2 cellular contexts compared by ENCODE assay signal in the genomic region with DNA sequence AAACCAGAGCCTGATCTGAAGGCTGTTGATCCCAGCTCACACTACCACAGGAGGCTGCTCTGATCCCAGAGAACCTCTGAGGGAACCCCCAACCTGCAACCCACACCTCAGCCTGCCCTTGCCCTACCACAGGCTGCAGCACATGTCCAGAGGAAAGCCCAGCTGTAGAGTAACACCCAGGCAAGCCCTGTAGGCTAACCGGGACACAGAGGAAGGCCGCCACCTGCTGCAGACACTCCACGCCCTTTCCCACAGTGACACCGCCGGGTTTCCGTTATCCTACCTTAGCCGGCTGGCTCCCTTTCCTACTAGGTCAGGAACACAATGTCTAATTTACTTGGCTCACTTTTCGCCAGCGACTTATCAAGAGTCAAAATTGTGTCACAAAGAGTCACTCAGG.
TF ChIP-seq lines count a peak whose summit lies in the region.

No MANE protein-coding gene starts in this region.

TF ChIP-seq in GM23338, 12 proteins besides CTCF, POLR2A, EP300 and RAD21:
- no peak for TF ChIP-seq EZH2phosphoT487 (IDR thresholded peaks at IDR 0.05; ENCODE audit: unreplicated experiment)
- no peak for TF ChIP-seq ZNF331 (CRISPR knock-in tag; IDR thresholded peaks at IDR 0.05; ENCODE audit: low read depth)
- TF ChIP-seq JUNB (IDR thresholded peaks at IDR 0.05; ENCODE audit: unreplicated experiment), result no peak
- TF ChIP-seq REST (IDR thresholded peaks at IDR 0.05; ENCODE audit: unreplicated experiment), result no peak
- no peak for TF ChIP-seq CREB1 (CRISPR knock-in tag; IDR thresholded peaks at IDR 0.05; ENCODE audit: low read depth)
- no peak for TF ChIP-seq POLR2AphosphoS5 (IDR thresholded peaks at IDR 0.05; ENCODE audit: low read depth)
- no peak for TF ChIP-seq ZNF114 (CRISPR knock-in tag; IDR thresholded peaks at IDR 0.05)
- no peak for TF ChIP-seq ZNF462 (CRISPR knock-in tag; IDR thresholded peaks at IDR 0.05)
- no peak for TF ChIP-seq NANOG (IDR thresholded peaks at IDR 0.05; ENCODE audit: borderline replicate concordance)
- TF ChIP-seq EZH2 (IDR thresholded peaks at IDR 0.05; ENCODE audit: low read depth, unreplicated experiment), result no peak
- TF ChIP-seq STAT1 (IDR thresholded peaks at IDR 0.05; ENCODE audit: unreplicated experiment), result no peak

TF ChIP-seq in H1, 55 proteins besides CTCF, POLR2A, EP300 and RAD21:
- TF ChIP-seq E2F6 (IDR thresholded peaks at IDR 0.05) (no peak), ZNF274 (IDR thresholded peaks at IDR 0.05; ENCODE audit: borderline replicate concordance, extremely low read depth, low read length) (no peak), CEBPB (IDR thresholded peaks at IDR 0.05; ENCODE audit: low read depth, low read length) (no peak), TBP (IDR thresholded peaks at IDR 0.05; ENCODE audit: low read depth, low read length) (no peak), TCF12 (IDR thresholded peaks at IDR 0.05; ENCODE audit: low read depth, low read length) (no peak), ASH2L (IDR thresholded peaks at IDR 0.05; ENCODE audit: low read length) (no peak), BACH1 (IDR thresholded peaks at IDR 0.05; ENCODE audit: low read length) (no peak), TAF1 (IDR thresholded peaks at IDR 0.05; ENCODE audit: low read depth, low read length) (no peak), CHD2 (IDR thresholded peaks at IDR 0.05; ENCODE audit: low read length) (no peak), SAP30 (IDR thresholded peaks at IDR 0.05; ENCODE audit: insufficient read depth, insufficient replicate concordance, low read length) (no peak), PHF8 (conservative IDR thresholded peaks at IDR 0.05; ENCODE audit: low read depth, low read length) (no peak), NRF1 (IDR thresholded peaks at IDR 0.05; ENCODE audit: low read depth, low read length) (no peak)
